Comparison of ENCODE assay signal across 10 cellular contexts in the genomic region with DNA sequence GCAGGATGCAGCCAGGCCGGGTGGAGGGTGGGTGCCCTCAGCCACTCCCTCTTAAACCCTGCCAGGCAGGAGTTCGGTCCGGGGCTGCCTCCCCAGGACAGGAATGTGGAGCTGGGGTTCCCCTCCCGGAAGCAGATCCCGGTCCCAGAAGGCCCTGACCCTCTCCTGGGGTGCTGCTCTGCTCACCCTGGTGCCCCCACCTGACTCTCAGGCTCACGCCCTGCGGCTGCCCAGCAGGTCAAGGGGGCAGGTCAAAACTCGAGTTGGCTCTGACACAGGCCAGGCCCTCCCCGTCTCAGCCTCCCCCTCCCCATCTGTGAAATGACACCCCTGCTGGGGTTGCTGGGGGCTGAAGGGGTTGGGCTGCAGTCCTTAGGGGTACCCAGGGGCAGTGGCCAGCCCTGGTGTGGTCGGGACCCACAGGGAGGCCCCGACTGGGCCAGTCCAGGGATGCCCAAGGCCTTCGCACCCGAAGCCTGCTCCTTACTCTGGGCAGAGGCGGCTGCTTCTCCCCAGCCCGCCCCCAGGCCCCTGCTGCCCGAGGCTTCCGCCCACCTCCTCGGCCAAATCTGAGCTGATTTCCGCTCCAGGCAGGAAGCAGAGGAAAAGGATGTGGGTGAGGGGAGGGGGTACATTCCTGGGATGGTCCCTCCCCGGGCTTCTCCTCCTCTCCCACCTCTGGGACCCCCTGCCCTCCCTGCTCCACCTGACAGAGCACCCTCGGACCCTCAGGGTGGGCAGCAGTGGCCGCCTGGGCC. TPM values are rescaled to one million over a fixed set of nuclear protein-coding genes. Genes with fewer than 3 reads are reported as not detected.
DNase-seq lines count a peak whose midpoint lies in the region; ATAC-seq and TF ChIP-seq lines count a peak whose summit lies in the region.
"Had no signal": no experiment of that assay in that cellular context is flagged by ENCODE, and none has a peak within 500 bp of the region (broad histone marks: within the 10 kb centered on the region; RNA-seq: fewer than 3 reads in every experiment).

No MANE protein-coding gene starts in this region.

- H3K27me3 ChIP-seq in BE2C (no peaks in the 10 kb centered on the region), NT2/D1 (ENCODE audit: insufficient read depth, insufficient read length) (peaks cover 20% of the 10 kb centered on the region), endodermal cell (ENCODE audit: control insufficient read depth, insufficient read depth, low read length, poor library complexity, severe bottlenecking) (peaks cover 13% of the 10 kb centered on the region)
- H3K27me3 ChIP-seq: hepatocyte had no signal

- H3K27ac Mint-ChIP-seq in endodermal cell (no peak overlapping the region), nephron (peak overlapping the region in 2 of 3 experiments; percentile 62 to 82)

- H3K4me3 Mint-ChIP-seq in endodermal cell = no peak overlapping the region
- H3K4me3 Mint-ChIP-seq in nephron = peak overlapping the region in 2 of 3 experiments; percentile 42 to 54

- no peaks in the 10 kb centered on the region for H3K9me3 ChIP-seq in BE2C
- no peaks in the 10 kb centered on the region for H3K9me3 ChIP-seq in NT2/D1 (ENCODE audit: insufficient read depth, low read length)
- H3K9me3 ChIP-seq in endodermal cell (ENCODE audit: control insufficient read depth, low read length) = no peaks in the 10 kb centered on the region

- peaks cover 9% of the 10 kb centered on the region for H3K4me1 Mint-ChIP-seq in endodermal cell
- peaks cover 6% of the 10 kb centered on the region for H3K4me1 Mint-ChIP-seq in nephron

- no peak overlapping the region for H3K4me3 ChIP-seq in BE2C (ENCODE audit: low read depth, low read length)
- no peak overlapping the region for H3K4me3 ChIP-seq in NT2/D1 (ENCODE audit: insufficient read length, low read depth)
- H3K4me3 ChIP-seq in endodermal cell (ENCODE audit: low read length) = no peak overlapping the region
- H3K4me3 ChIP-seq: hepatocyte had no signal

- TF ChIP-seq CTCF in BE2C (IDR thresholded peaks at IDR 0.05; ENCODE audit: low read depth, low read length) = no peak
- TF ChIP-seq CTCF in endodermal cell (conservative IDR thresholded peaks at IDR 0.05) = no peak
- no peak for TF ChIP-seq CTCF in nephron (IDR thresholded peaks at IDR 0.05; ENCODE audit: unreplicated experiment in 3 of 3)

- H3K27ac ChIP-seq in endodermal cell (ENCODE audit: low read depth, low read length) = peak overlapping the region; percentile 98
- H3K27ac ChIP-seq: hepatocyte had no signal

- H3K27me3 Mint-ChIP-seq in endodermal cell (ENCODE audit: insufficient read depth) = peaks cover 6% of the 10 kb centered on the region
- H3K27me3 Mint-ChIP-seq in nephron (ENCODE audit: low read depth) = peaks cover 6% of the 10 kb centered on the region

- H3K9me3 Mint-ChIP-seq in endodermal cell = no peaks in the 10 kb centered on the region
- H3K9me3 Mint-ChIP-seq in nephron = no peaks in the 10 kb centered on the region

- H3K36me3 ChIP-seq in BE2C (no peaks in the 10 kb centered on the region), NT2/D1 (ENCODE audit: insufficient read depth, insufficient read length, low read length) (no peaks in the 10 kb centered on the region), endodermal cell (ENCODE audit: control insufficient read depth, insufficient read depth, low read length) (no peaks in the 10 kb centered on the region)

- 75 to 76% methylated on average over 13 to 22 of the region's 22 CpGs for WGBS in endodermal cell (ENCODE audit: insufficient coverage in 1 of 2, insufficient read length in 1 of 2), 2 experiments

- H3K36me3 Mint-ChIP-seq in endodermal cell (ENCODE audit: low read depth) = no peaks in the 10 kb centered on the region
- H3K36me3 Mint-ChIP-seq in nephron (ENCODE audit: low read depth) = no peaks in the 10 kb centered on the region

- H3K9ac ChIP-seq in NT2/D1 (ENCODE audit: insufficient read length, low read depth) = peak overlapping the region; percentile 64
- H3K9ac ChIP-seq in endodermal cell (ENCODE audit: extremely low read depth, low read length, poor library complexity, severe bottlenecking) = no peak overlapping the region

- no peak for ATAC-seq in GM21825 (IDR thresholded peaks at IDR 0.05; ENCODE audit: unreplicated experiment)

- H3K4me1 ChIP-seq in BE2C (no peaks in the 10 kb centered on the region; the same call in 1 of the 2 replicates), NT2/D1 (ENCODE audit: insufficient read depth, insufficient read length) (peaks cover 63% of the 10 kb centered on the region), endodermal cell (ENCODE audit: control insufficient read depth, insufficient read depth, low read length) (no peaks in the 10 kb centered on the region)

- DNase-seq in BE2C (peak; percentile 10), NT2/D1 (ENCODE audit: low read depth, low spot score) (no peak), endodermal cell (peak; percentile 65)
- no peak for DNase-seq in stimulated activated CD4-positive, alpha-beta T cell treated with anti-CD3 and anti-CD28 coated beads, Interleukin-15, amount 100 ng/mL, for 24 hours
- no peak for DNase-seq in activated effector memory CD4-positive, alpha-beta T cell treated with anti-CD3 and anti-CD28 coated beads, Interleukin-2, amount 50 U/mL, for 16 hours
- no peak for DNase-seq in activated CD4-positive, CD25-positive, alpha-beta regulatory T cell (lab: John Stamatoyannopoulos, UW)

RNA-seq across cellular contexts. Expression of gene NRARP, which starts 3.9 kb away (rescaled TPM):
- polyA plus RNA-seq in BE2C (2012; ENCODE audit: insufficient read depth, insufficient read length, low read depth) = 5.3 TPM
- 10 to 100 TPM; 12.1 to 12.9 TPM for total RNA-seq in endodermal cell
- 59.0 TPM for polyA plus RNA-seq in endodermal cell (2013, experiment 1 of 2)
- polyA plus RNA-seq in endodermal cell (2013, experiment 2 of 2) = 52.6 TPM

RNA-seq across cellular contexts. Expression of gene TOR4A, which starts 28.4 kb away (rescaled TPM):
- polyA plus RNA-seq in BE2C (2012; ENCODE audit: insufficient read depth, insufficient read length, low read depth) = 9.9 TPM
- 10 to 100 TPM; 14.2 to 18.9 TPM for total RNA-seq in endodermal cell
- 4.6 TPM for polyA plus RNA-seq in endodermal cell (2013, experiment 1 of 2)
- polyA plus RNA-seq in endodermal cell (2013, experiment 2 of 2) = 5.1 TPM

RNA-seq across cellular contexts. Expression of gene NELFB, which starts 50.8 kb away (rescaled TPM):
- polyA plus RNA-seq in BE2C (2012; ENCODE audit: insufficient read depth, insufficient read length, low read depth) = 204 TPM
- total RNA-seq in endodermal cell = 10 to 100 TPM; 73.3 to 86.6 TPM
- 56.8 TPM for polyA plus RNA-seq in endodermal cell (2013, experiment 1 of 2)
- 55.1 TPM for polyA plus RNA-seq in endodermal cell (2013, experiment 2 of 2)

RNA-seq across cellular contexts. Expression of gene STPG3, which starts 54.9 kb away (rescaled TPM):
- polyA plus RNA-seq in BE2C (2012; ENCODE audit: insufficient read depth, insufficient read length, low read depth) = not detected
- total RNA-seq in endodermal cell = not detected
- polyA plus RNA-seq in endodermal cell (2013, experiment 1 of 2) = not detected
- not detected for polyA plus RNA-seq in endodermal cell (2013, experiment 2 of 2)
- total RNA-seq: hepatocyte, RPMI7951 had no signal

Comparison
In these comparisons a context has a peak if more than half of its experiments do, and no peak if none do; other contexts are left out.
1. DNase-seq: peak in BE2C (single experiment) and endodermal cell (single experiment); none in NT2/D1 (single experiment), stimulated activated CD4-positive, alpha-beta T cell treated with anti-CD3 and anti-CD28 coated beads, Interleukin-15, amount 100 ng/mL, for 24 hours (single experiment), activated effector memory CD4-positive, alpha-beta T cell treated with anti-CD3 and anti-CD28 coated beads, Interleukin-2, amount 50 U/mL, for 16 hours (single experiment) and activated CD4-positive, CD25-positive, alpha-beta regulatory T cell (0 of 4).